ENCODE assay signal across 15 cellular contexts in genomic region chr20:15922556-15922955, GRCh38.
DNase-seq lines count a peak whose midpoint lies in the region; ATAC-seq and TF ChIP-seq lines count a peak whose summit lies in the region.
"Had no signal": no experiment of that assay in that cellular context is flagged by ENCODE, and none has a peak within 500 bp of the region (broad histone marks: within the 10 kb centered on the region; RNA-seq: fewer than 3 reads in every experiment).

No MANE protein-coding gene starts in this region.

- ATAC-seq in GM19043 (IDR thresholded peaks at IDR 0.05; ENCODE audit: low read depth, unreplicated experiment) (peak; percentile 25), HG02678 (IDR thresholded peaks at IDR 0.05; ENCODE audit: unreplicated experiment) (peak; percentile 26), HG03378 (IDR thresholded peaks at IDR 0.05; ENCODE audit: unreplicated experiment) (peak; percentile 32)
- ATAC-seq in stimulated activated memory B cell treated with anti-CD40 and anti-IgM and Interleukin-4, amounts not matched to agents 10 μg/mL and 1 μg/mL and 100 μg/mL, for 72 hours: peak; percentile 59
- no peak for ATAC-seq in stimulated activated effector memory CD8-positive, alpha-beta T cell treated with anti-CD3 and anti-CD28 coated beads, Interleukin-12 subunit alpha, Interleukin-12 subunit beta, amount 100 ng/mL, for 72 hours

- H3K4me3 Mint-ChIP-seq in stimulated activated memory B cell treated with anti-CD40 and anti-IgM and Interleukin-4, amounts not matched to agents 10 μg/mL and 1 μg/mL and 100 μg/mL, for 72 hours: peak overlapping the region; percentile 43
- H3K4me3 Mint-ChIP-seq in stimulated activated effector memory CD8-positive, alpha-beta T cell treated with anti-CD3 and anti-CD28 coated beads, Interleukin-12 subunit alpha, Interleukin-12 subunit beta, amount 100 ng/mL, for 72 hours: no peak overlapping the region
- H3K4me3 Mint-ChIP-seq in T-helper 2 cell treated with Interferon-gamma antibody and Interleukin-4, amounts not matched to agents 5 μg/mL and 100 μg/mL, for 36 hours: no peak overlapping the region
- H3K4me3 Mint-ChIP-seq: activated naive CD8-positive, alpha-beta T cell treated with anti-CD3 and anti-CD28 coated beads for 36 hours; CD4-positive, CD25-positive, alpha-beta regulatory T cell had no signal

- no peaks in the 10 kb centered on the region for H3K36me3 ChIP-seq in WERI-Rb-1
- H3K36me3 ChIP-seq: sigmoid colon had no signal

- H3K4me3 ChIP-seq in WERI-Rb-1 (ENCODE audit: low read depth, low read length): no peak overlapping the region
- H3K4me3 ChIP-seq: sigmoid colon had no signal

- peaks cover 6% of the 10 kb centered on the region for H3K9me3 Mint-ChIP-seq in stimulated activated memory B cell treated with anti-CD40 and anti-IgM and Interleukin-4, amounts not matched to agents 10 μg/mL and 1 μg/mL and 100 μg/mL, for 72 hours
- H3K9me3 Mint-ChIP-seq in stimulated activated effector memory CD8-positive, alpha-beta T cell treated with anti-CD3 and anti-CD28 coated beads, Interleukin-12 subunit alpha, Interleukin-12 subunit beta, amount 100 ng/mL, for 72 hours: peaks cover 14% of the 10 kb centered on the region
- peaks cover 6% of the 10 kb centered on the region for H3K9me3 Mint-ChIP-seq in T-helper 2 cell treated with Interferon-gamma antibody and Interleukin-4, amounts not matched to agents 5 μg/mL and 100 μg/mL, for 36 hours
- H3K9me3 Mint-ChIP-seq: activated naive CD8-positive, alpha-beta T cell treated with anti-CD3 and anti-CD28 coated beads for 36 hours had no signal

- H3K27ac ChIP-seq in WERI-Rb-1: no peak overlapping the region
- H3K27ac ChIP-seq: sigmoid colon had no signal

- intact Hi-C loops in cardiac septum (cut with DNase I): no loop called here

- no peak for TF ChIP-seq CTCF in WERI-Rb-1 (IDR thresholded peaks at IDR 0.05; ENCODE audit: low read depth, low read length)

- H3K4me1 Mint-ChIP-seq in stimulated activated memory B cell treated with anti-CD40 and anti-IgM and Interleukin-4, amounts not matched to agents 10 μg/mL and 1 μg/mL and 100 μg/mL, for 72 hours: peaks cover 54% of the 10 kb centered on the region
- H3K4me1 Mint-ChIP-seq in stimulated activated effector memory CD8-positive, alpha-beta T cell treated with anti-CD3 and anti-CD28 coated beads, Interleukin-12 subunit alpha, Interleukin-12 subunit beta, amount 100 ng/mL, for 72 hours: no peaks in the 10 kb centered on the region
- no peaks in the 10 kb centered on the region for H3K4me1 Mint-ChIP-seq in T-helper 2 cell treated with Interferon-gamma antibody and Interleukin-4, amounts not matched to agents 5 μg/mL and 100 μg/mL, for 36 hours (ENCODE audit: low read depth)
- H3K4me1 Mint-ChIP-seq: activated naive CD8-positive, alpha-beta T cell treated with anti-CD3 and anti-CD28 coated beads for 36 hours; CD4-positive, CD25-positive, alpha-beta regulatory T cell had no signal

- DNase-seq in stimulated activated effector memory CD8-positive, alpha-beta T cell treated with anti-CD3 and anti-CD28 coated beads, Interleukin-12 subunit alpha, Interleukin-12 subunit beta, amount 100 ng/mL, for 72 hours (ENCODE audit: low spot score in 2 of 2): no peak
- DNase-seq in cardiac septum (ENCODE audit: low spot score): no peak
- DNase-seq in T-helper 2 cell treated with Interferon-gamma antibody and Interleukin-4, amounts not matched to agents 5 μg/mL and 100 μg/mL, for 36 hours (ENCODE audit: low spot score): no peak
- no peak for DNase-seq in WERI-Rb-1
- DNase-seq: activated naive CD8-positive, alpha-beta T cell treated with anti-CD3 and anti-CD28 coated beads for 36 hours; CD4-positive, CD25-positive, alpha-beta regulatory T cell; mesenchymal stem cell; NCI-H1694 treated with DMSO at 0.1 percent for 48 hours; RPMI8226; sigmoid colon; stimulated activated naive CD4-positive, alpha-beta T cell treated with Interleukin-2 at 50 U/mL for 16 hours had no signal

- H3K27me3 Mint-ChIP-seq in stimulated activated memory B cell treated with anti-CD40 and anti-IgM and Interleukin-4, amounts not matched to agents 10 μg/mL and 1 μg/mL and 100 μg/mL, for 72 hours: no peaks in the 10 kb centered on the region
- no peaks in the 10 kb centered on the region for H3K27me3 Mint-ChIP-seq in T-helper 2 cell treated with Interferon-gamma antibody and Interleukin-4, amounts not matched to agents 5 μg/mL and 100 μg/mL, for 36 hours (ENCODE audit: low read depth)
- H3K27me3 Mint-ChIP-seq: activated naive CD8-positive, alpha-beta T cell treated with anti-CD3 and anti-CD28 coated beads for 36 hours; CD4-positive, CD25-positive, alpha-beta regulatory T cell had no signal

- no peaks in the 10 kb centered on the region for H3K27me3 ChIP-seq in WERI-Rb-1 (ENCODE audit: insufficient read depth, low read depth, severe bottlenecking)
- H3K27me3 ChIP-seq: sigmoid colon had no signal

- H3K27ac Mint-ChIP-seq in stimulated activated memory B cell treated with anti-CD40 and anti-IgM and Interleukin-4, amounts not matched to agents 10 μg/mL and 1 μg/mL and 100 μg/mL, for 72 hours: peak overlapping the region; percentile 87
- no peak overlapping the region for H3K27ac Mint-ChIP-seq in stimulated activated effector memory CD8-positive, alpha-beta T cell treated with anti-CD3 and anti-CD28 coated beads, Interleukin-12 subunit alpha, Interleukin-12 subunit beta, amount 100 ng/mL, for 72 hours
- H3K27ac Mint-ChIP-seq in T-helper 2 cell treated with Interferon-gamma antibody and Interleukin-4, amounts not matched to agents 5 μg/mL and 100 μg/mL, for 36 hours: no peak overlapping the region
- H3K27ac Mint-ChIP-seq: activated naive CD8-positive, alpha-beta T cell treated with anti-CD3 and anti-CD28 coated beads for 36 hours; CD4-positive, CD25-positive, alpha-beta regulatory T cell had no signal

- no peaks in the 10 kb centered on the region for H3K9me3 ChIP-seq in WERI-Rb-1 (ENCODE audit: severe bottlenecking)
- H3K9me3 ChIP-seq: sigmoid colon had no signal

- H3K36me3 Mint-ChIP-seq in stimulated activated memory B cell treated with anti-CD40 and anti-IgM and Interleukin-4, amounts not matched to agents 10 μg/mL and 1 μg/mL and 100 μg/mL, for 72 hours: peaks cover 24% of the 10 kb centered on the region
- H3K36me3 Mint-ChIP-seq in stimulated activated effector memory CD8-positive, alpha-beta T cell treated with anti-CD3 and anti-CD28 coated beads, Interleukin-12 subunit alpha, Interleukin-12 subunit beta, amount 100 ng/mL, for 72 hours: no peaks in the 10 kb centered on the region
- H3K36me3 Mint-ChIP-seq in T-helper 2 cell treated with Interferon-gamma antibody and Interleukin-4, amounts not matched to agents 5 μg/mL and 100 μg/mL, for 36 hours (ENCODE audit: low read depth): no peaks in the 10 kb centered on the region
- H3K36me3 Mint-ChIP-seq: activated naive CD8-positive, alpha-beta T cell treated with anti-CD3 and anti-CD28 coated beads for 36 hours; CD4-positive, CD25-positive, alpha-beta regulatory T cell had no signal
